7 cellular contexts compared by ENCODE assay signal in the genomic region with DNA sequence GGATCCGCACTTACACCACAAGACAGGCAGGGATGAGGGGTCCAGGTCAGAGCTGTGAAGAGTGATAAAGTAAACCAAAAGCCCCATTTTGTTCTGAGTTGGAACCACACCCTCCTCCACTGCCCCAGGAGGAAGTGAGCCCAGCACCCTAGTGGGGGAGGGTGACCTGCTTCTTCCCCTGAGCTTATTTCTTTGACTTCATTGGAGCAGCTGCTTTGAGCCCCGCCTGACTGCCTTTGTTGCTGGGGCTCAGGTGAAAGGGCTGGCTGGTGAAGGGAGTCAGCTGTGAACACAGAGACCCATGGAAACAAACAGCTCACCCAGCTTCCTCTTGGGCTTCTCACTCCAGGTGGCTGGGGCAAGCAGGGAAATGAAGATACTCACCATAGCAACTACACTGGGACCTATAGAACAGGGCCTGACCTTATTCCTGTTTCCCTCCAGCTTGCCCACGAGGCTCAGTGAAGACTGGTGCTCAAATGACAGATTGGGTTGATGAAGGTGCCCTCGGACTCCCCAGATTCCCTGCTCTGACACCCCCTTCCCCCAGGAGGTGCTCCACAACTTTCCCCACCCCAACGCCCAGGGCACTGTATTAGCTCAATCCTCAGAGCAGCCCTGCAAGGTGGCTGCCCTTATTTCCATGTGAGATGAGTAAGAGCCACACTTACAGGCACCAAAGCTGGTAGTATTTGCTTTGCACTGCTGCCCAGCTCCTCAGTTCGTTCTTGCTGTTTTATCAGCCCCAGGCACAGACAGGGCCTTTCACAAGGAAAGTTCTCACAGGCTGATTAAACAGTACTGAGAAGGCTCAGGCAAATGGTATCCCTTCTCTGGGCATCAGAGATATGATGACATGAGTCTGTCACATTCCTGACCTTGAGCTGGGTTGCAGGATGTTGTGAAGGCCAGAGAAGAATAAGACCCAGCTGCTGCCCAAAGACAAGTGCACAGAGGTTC. TPM values are rescaled to one million over a fixed set of nuclear protein-coding genes. Genes with fewer than 3 reads are reported as not detected.
DNase-seq lines count a peak whose midpoint lies in the region; ATAC-seq and TF ChIP-seq lines count a peak whose summit lies in the region.

No MANE protein-coding gene starts in this region.

- H3K36me3 ChIP-seq in spleen, result peaks cover 0 to 61% (median 37%) of the 10 kb centered on the region in 6 donors

- no peak for TF ChIP-seq POLR2A in spleen (IDR thresholded peaks at IDR 0.05)

- H3K4me3 ChIP-seq in spleen, result peak overlapping the region; percentile 57 to 89 (median 82)

- peak; percentile 32 for ATAC-seq in GM18861 (IDR thresholded peaks at IDR 0.05; ENCODE audit: unreplicated experiment)
- peak; percentile 42 for ATAC-seq in HG02938 (IDR thresholded peaks at IDR 0.05; ENCODE audit: unreplicated experiment)
- ATAC-seq in Right ventricle myocardium superior (ENCODE audit: poor library complexity), result no peak

- no peaks in the 10 kb centered on the region for H3K27me3 ChIP-seq in spleen (replicated peaks in 1 of 7)

- peak; percentile 65 for DNase-seq in NCI-H748 (lab: John Stamatoyannopoulos, UW; ENCODE audit: unreplicated experiment)
- peak; percentile 69 for DNase-seq in activated T-cell treated with anti-CD3 and anti-CD28 coated beads for 1 hour (ENCODE audit: low read depth)
- DNase-seq in Right ventricle myocardium superior, result peak; percentile 63
- DNase-seq in spleen, result peak; percentile 94
- DNase-seq in AG08395 (ENCODE audit: low spot score), result no peak

- peaks cover 46 to 92% (median 79%) of the 10 kb centered on the region in 6 donors for H3K4me1 ChIP-seq in spleen

- WGBS in spleen, 5 donors, result 25 to 36% (median 34%) methylated on average over 6 of the region's 6 CpGs

- peak overlapping the region; percentile 55 to 97 (median 95) for H3K27ac ChIP-seq in spleen

- H3K9me3 ChIP-seq in spleen, result no peaks in the 10 kb centered on the region

- intact Hi-C loops in Right ventricle myocardium superior (cut with DNase I) (no loop called here), spleen (cut with DNase I; ENCODE audit: low total_unique reads) (no loop called here)

- peak in 3 of 11 experiments; percentile 10 to 24 (median 21) for TF ChIP-seq CTCF in spleen (IDR thresholded peaks at IDR 0.05 in 8 of 11, conservative IDR thresholded peaks at IDR 0.05 in 3 of 11)

RNA-seq across cellular contexts. Expression of a gene that starts 2.4 kb away (rescaled TPM):
- total RNA-seq in Right ventricle myocardium superior (25.8 TPM), spleen (100 to 1,000 TPM; 369 to 556 (median 427) TPM)
- 100 to 1,000 TPM; 209 to 281 (median 275) TPM for polyA plus RNA-seq in spleen

RNA-seq across cellular contexts. Expression of a gene that starts 28.6 kb away (rescaled TPM):
- 17.2 TPM for total RNA-seq in Right ventricle myocardium superior
- 1 to 10 TPM; 2.0 to 7.1 (median 4.8) TPM for total RNA-seq in spleen
- 1 to 10 TPM in 2 of 3 donors, under 1 TPM in 1; 0.68 to 2.6 (median 1.5) TPM for polyA plus RNA-seq in spleen

RNA-seq across cellular contexts. Expression of a gene that starts 29.5 kb away (rescaled TPM):
- not detected for total RNA-seq in Right ventricle myocardium superior
- under 1 TPM in 1 of 7 donors, not detected in 6; 0.32 TPM for total RNA-seq in spleen
- under 1 TPM in 2 of 3 donors, not detected in 1; 0.04 to 0.06 TPM for polyA plus RNA-seq in spleen

Comparison
In these comparisons a context has a peak if more than half of its experiments do, and no peak if none do; other contexts are left out.
1. RNA of a gene that starts 2.4 kb away (total RNA-seq): 369 to 556 TPM in spleen; 25.8 TPM in Right ventricle myocardium superior (single experiment); every median in the first group is over 10 times any median in the second.